In genomic region chr9:131394464-131395026, GRCh38 we compare ENCODE assay signal across 8 cellular contexts. TPM values are rescaled to one million over a fixed set of nuclear protein-coding genes. Genes with fewer than 3 reads are reported as not detected.
DNase-seq lines count a peak whose midpoint lies in the region; ATAC-seq lines count a peak whose summit lies in the region.

No MANE protein-coding gene starts in this region.

- peaks cover 50 to 76% (median 66%) of the 10 kb centered on the region in 10 experiments for H3K4me1 ChIP-seq in BLaER1 treated with 17β-estradiol and CSF1 and Interleukin-3, amounts not matched to agents 10 nM and 100 nM
- H3K4me1 ChIP-seq in HUES48 (ENCODE audit: control insufficient read depth, insufficient read depth, low read length): peaks cover 39% of the 10 kb centered on the region
- H3K4me1 ChIP-seq in mesendoderm (ENCODE audit: control insufficient read depth, low read depth, low read length): peaks cover 10% of the 10 kb centered on the region

- peak; percentile 34 for DNase-seq in activated CD4-positive, alpha-beta T cell treated with anti-CD3 and anti-CD28 coated beads, Interleukin-2, amount 50 U/mL, for 1 hour
- DNase-seq in effector CD8-positive, alpha-beta T cell (lab: John Stamatoyannopoulos, UW): peak; percentile 29
- DNase-seq in mesendoderm: no peak
- DNase-seq in superior temporal gyrus (ENCODE audit: extremely low spot score): peak; percentile 41
- no peak for DNase-seq in 8988T

- peak overlapping the region; percentile 96 to 100 (median 100) for H3K27ac ChIP-seq in BLaER1 treated with 17β-estradiol and CSF1 and Interleukin-3, amounts not matched to agents 10 nM and 100 nM
- H3K27ac ChIP-seq in HUES48 (ENCODE audit: low read depth, low read length): peak overlapping the region; percentile 93
- peak overlapping the region; percentile 95 for H3K27ac ChIP-seq in mesendoderm (ENCODE audit: low read depth, low read length)

- H3K4ac ChIP-seq in mesendoderm (ENCODE audit: low read depth, low read length): peak overlapping the region; percentile 100

- peaks cover 48 to 53% (median 51%) of the 10 kb centered on the region in 11 experiments for H4K20me1 ChIP-seq in BLaER1 treated with 17β-estradiol and CSF1 and Interleukin-3, amounts not matched to agents 10 nM and 100 nM

- H3K56ac ChIP-seq in mesendoderm (ENCODE audit: low read length): peak overlapping the region; percentile 95

- H3K18ac ChIP-seq in mesendoderm (ENCODE audit: low read length): peak overlapping the region; percentile 100

- H3K4me3 ChIP-seq in BLaER1 treated with 17β-estradiol and CSF1 and Interleukin-3, amounts not matched to agents 10 nM and 100 nM: peak overlapping the region; percentile 88 to 96 (median 93)
- H3K4me3 ChIP-seq in HUES48 (ENCODE audit: low read depth, low read length) (peak overlapping the region; percentile 78), mesendoderm (ENCODE audit: low read length) (peak overlapping the region; percentile 93)

- WGBS in mesendoderm (ENCODE audit: extremely low coverage, insufficient coverage, low lambda C conversion rate): no CpG with 5 or more reads among the region's 61 CpGs

- H3K79me1 ChIP-seq in mesendoderm (ENCODE audit: low read length): no peaks in the 10 kb centered on the region

- peak; percentile 36 for ATAC-seq in GM19438 (IDR thresholded peaks at IDR 0.05; ENCODE audit: low read depth, unreplicated experiment)

- peak overlapping the region; percentile 99 to 100 (median 100) for H3K9ac ChIP-seq in BLaER1 treated with 17β-estradiol and CSF1 and Interleukin-3, amounts not matched to agents 10 nM and 100 nM
- H3K9ac ChIP-seq in HUES48 (ENCODE audit: low read depth, low read length) (peak overlapping the region; percentile 80), mesendoderm (ENCODE audit: low read length) (peak overlapping the region; percentile 98)

- peak overlapping the region; percentile 90 for H2AK5ac ChIP-seq in mesendoderm (ENCODE audit: low read length)

- peaks cover 49% of the 10 kb centered on the region for H3K79me2 ChIP-seq in mesendoderm (ENCODE audit: control insufficient read depth, insufficient read depth, low read length)

- H2BK15ac ChIP-seq in mesendoderm (replicated peaks; ENCODE audit: low read depth): peak overlapping the region; percentile 59

- peak overlapping the region; percentile 98 for H2BK120ac ChIP-seq in mesendoderm (ENCODE audit: low read depth, low read length)

- H2BK5ac ChIP-seq in mesendoderm (ENCODE audit: low read length): peak overlapping the region; percentile 69

- no peaks in the 10 kb centered on the region for H3K9me3 ChIP-seq in BLaER1 treated with 17β-estradiol and CSF1 and Interleukin-3, amounts not matched to agents 10 nM and 100 nM (replicated peaks in 1 of 11)
- H3K9me3 ChIP-seq in HUES48 (ENCODE audit: control insufficient read depth, insufficient read depth, low read length): no peaks in the 10 kb centered on the region

- peak overlapping the region; percentile 99 for H4K8ac ChIP-seq in mesendoderm (ENCODE audit: low read depth, low read length)

- peak overlapping the region; percentile 89 for H3K23ac ChIP-seq in mesendoderm (ENCODE audit: low read length)

- H3K36me3 ChIP-seq in BLaER1 treated with 17β-estradiol and CSF1 and Interleukin-3, amounts not matched to agents 10 nM and 100 nM: peaks cover 0 to 27% (median 10%) of the 10 kb centered on the region in 11 experiments; a peak in 11 of 22 replicates
- H3K36me3 ChIP-seq in HUES48 (ENCODE audit: control insufficient read depth, insufficient read depth, low read length) (peaks cover 10% of the 10 kb centered on the region), mesendoderm (ENCODE audit: control insufficient read depth, insufficient read depth, low read length) (no peaks in the 10 kb centered on the region)

- H3K27me3 ChIP-seq in BLaER1 treated with 17β-estradiol and CSF1 and Interleukin-3, amounts not matched to agents 10 nM and 100 nM: no peaks in the 10 kb centered on the region
- H3K27me3 ChIP-seq in HUES48 (ENCODE audit: control insufficient read depth, insufficient read depth, low read length): no peaks in the 10 kb centered on the region
- H3K27me3 ChIP-seq in mesendoderm (ENCODE audit: insufficient read depth, low read length, poor library complexity): no peaks in the 10 kb centered on the region

- H3K4me2 ChIP-seq in BLaER1 treated with 17β-estradiol and CSF1 and Interleukin-3, amounts not matched to agents 10 nM and 100 nM: peak overlapping the region; percentile 90 to 99 (median 94)
- peak overlapping the region; percentile 95 for H3K4me2 ChIP-seq in mesendoderm (ENCODE audit: low read length)

- H4K5ac ChIP-seq in mesendoderm (ENCODE audit: low read length): no peak overlapping the region

RNA-seq across cellular contexts. Expression of gene PRRC2B, which starts 0.7 kb away (rescaled TPM):
- 62.7 TPM for polyA plus RNA-seq in mesendoderm (2013, experiment 1 of 2)
- polyA plus RNA-seq in mesendoderm (2013, experiment 2 of 2): 70.0 TPM

Comparison
In these comparisons a context has a peak if more than half of its experiments do, and no peak if none do; other contexts are left out.
1. DNase-seq: peak in activated CD4-positive, alpha-beta T cell treated with anti-CD3 and anti-CD28 coated beads, Interleukin-2, amount 50 U/mL, for 1 hour (single experiment), effector CD8-positive, alpha-beta T cell (single experiment) and superior temporal gyrus (single experiment); none in mesendoderm (single experiment) and 8988T (single experiment).
2. Peak in every context shown above with its lines, with median percentiles within 50 percentile points of each other: H3K27ac ChIP-seq, H3K4me3 ChIP-seq and H3K9ac ChIP-seq.